ENCODE assay signal across 1 cellular context in the genomic region with DNA sequence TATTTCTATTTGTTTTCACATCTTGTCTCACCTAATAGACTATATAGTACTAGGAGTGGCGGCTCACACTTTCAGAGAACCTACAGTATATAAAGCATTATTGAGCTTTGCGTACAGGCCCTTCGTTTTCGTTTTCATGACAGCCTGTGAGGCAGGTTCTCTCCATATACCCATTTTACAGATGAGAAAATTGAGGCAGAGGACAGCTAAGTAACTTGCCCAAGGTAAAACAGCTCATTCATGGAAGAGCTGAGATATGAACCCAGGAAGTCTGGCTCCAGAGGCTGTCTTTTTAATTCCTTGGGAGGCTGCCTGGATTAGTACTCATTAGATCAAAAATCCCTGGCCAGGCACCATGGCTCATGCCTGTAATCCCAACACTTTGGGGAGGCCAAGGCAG.
TF ChIP-seq lines count a peak whose summit lies in the region.

No MANE protein-coding gene starts in this region.

TF ChIP-seq in HepG2, 621 proteins besides CTCF, POLR2A, EP300 and RAD21:
- TF ChIP-seq ZNF10 (CRISPR knock-in tag; IDR thresholded peaks at IDR 0.05; ENCODE audit: borderline replicate concordance, low read depth) (no peak), ZNF629 (CRISPR knock-in tag; conservative IDR thresholded peaks at IDR 0.05) (peak; percentile 86)
TF ChIP-seq in HepG2: peak in this region for 1.
